In the genomic region with DNA sequence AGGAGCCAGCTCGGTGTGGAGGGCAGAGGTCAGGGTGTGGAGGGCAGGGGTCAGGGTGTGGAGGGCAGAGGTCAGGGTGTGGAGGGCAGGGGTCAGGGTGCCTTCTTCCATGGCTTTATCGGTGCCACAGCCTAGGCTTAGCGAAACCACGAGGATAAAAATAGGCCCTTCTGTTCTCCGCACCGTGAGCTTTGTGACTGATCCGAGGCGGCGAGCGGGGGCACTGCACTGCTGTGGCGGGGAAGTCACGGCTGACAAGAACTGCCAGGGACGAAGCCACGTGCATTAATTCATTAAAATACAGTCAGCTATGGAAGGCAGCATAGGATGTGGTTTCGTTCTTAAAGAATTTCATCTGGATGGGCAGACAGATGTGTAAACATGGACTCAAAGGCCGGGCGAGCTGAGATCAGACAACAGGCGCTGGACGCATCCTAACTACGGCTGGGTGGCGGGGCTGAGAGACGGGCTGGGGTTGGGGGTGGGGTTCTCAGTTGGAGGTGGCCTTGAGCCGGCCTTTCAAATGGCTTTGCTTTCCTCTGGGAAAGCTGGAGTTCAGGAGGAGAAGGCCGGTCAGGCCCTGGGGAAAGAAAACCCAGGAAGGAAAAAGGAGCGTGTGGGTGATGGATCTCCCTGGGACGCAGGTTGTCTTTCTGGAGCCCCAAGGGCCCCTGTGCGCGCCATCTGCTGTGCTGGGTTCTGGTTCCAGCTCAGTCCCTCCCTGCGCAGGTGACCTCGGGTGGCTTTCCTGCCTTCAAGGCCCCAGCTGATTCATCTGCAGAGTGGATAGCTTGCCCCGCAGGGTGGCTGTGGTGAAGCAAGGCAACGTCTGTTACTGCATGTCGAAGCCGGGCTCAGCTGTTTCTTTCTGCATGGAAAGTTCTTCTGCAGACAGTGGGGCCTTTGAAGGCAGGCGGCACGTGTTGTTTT, we compare ENCODE assay signal across 11 cellular contexts. TPM values are rescaled to one million over a fixed set of nuclear protein-coding genes. Genes with fewer than 3 reads are reported as not detected.
DNase-seq lines count a peak whose midpoint lies in the region; ATAC-seq, FAIRE-seq and TF ChIP-seq lines count a peak whose summit lies in the region.
"Had no signal": no experiment of that assay in that cellular context is flagged by ENCODE, and none has a peak within 500 bp of the region (broad histone marks: within the 10 kb centered on the region; RNA-seq: fewer than 3 reads in every experiment).

No MANE protein-coding gene starts in this region.

- no peak overlapping the region for H3K4me3 ChIP-seq in HEK293 (ENCODE audit: low read depth, low read length)
- peak overlapping the region; percentile 1 to 66 (median 36); a peak in 5 of 6 replicates for H3K4me3 ChIP-seq in HepG2 (replicated peaks in 1 of 3; ENCODE audit: insufficient read depth in 1 of 3, low read depth in 2 of 3, low read length in 3 of 3)
- H3K4me3 ChIP-seq: psoas muscle had no signal

- BruUV-seq in HepG2 (replicated peaks; lab: Mats Ljungman, UMichigan): no TSS peak

- peaks cover 0 to 15% of the 10 kb centered on the region in 2 experiments; a peak in 2 of 5 replicates for H3K27me3 ChIP-seq in HepG2 (ENCODE audit: control insufficient read depth in 1 of 2, insufficient read depth in 2 of 2, low read length in 2 of 2)

- no peak for TF ChIP-seq POLR2A in HepG2 (IDR thresholded peaks at IDR 0.05; ENCODE audit: insufficient read depth in 1 of 2, low read depth in 2 of 2, low read length in 2 of 2)

- H3K79me2 ChIP-seq in HepG2 (ENCODE audit: insufficient read depth, low read length): no peaks in the 10 kb centered on the region

- 7% methylated on average over 33 of the region's 36 CpGs for WGBS in HepG2 (ENCODE audit: low lambda C conversion rate)

- CTCF ChIA-PET in HEK293 (lab: Yijun Ruan, JAX) (interaction anchor here (0.6 to 5.8 kb wide), 3 partner anchors 8 to 337 kb away, joined by 3 to 27 read pairs (median 4); no protein-coding TSS in a partner anchor), HepG2 (lab: Yijun Ruan, JAX; ENCODE audit: low intra/inter-chr PET ratio, low total read pairs) (no interaction called here)
- CTCF ChIA-PET in activated CD4-positive, alpha-beta T cell treated with anti-CD3 and anti-CD28 coated beads for 36 hours (lab: Charles Lee): interaction anchor here (1.0 to 1.3 kb wide), 2 partner anchors 34 to 99 kb away, joined by 3 to 5 read pairs; partner anchors contain the start of gene RNASEH1

- intact Hi-C loops in HepG2 (cut with micrococcal nuclease; ENCODE audit: unreplicated experiment): loop anchor here (5.0 to 10.0 kb wide), 2 partner anchors 280 to 352 kb away; partner anchors contain the start of genes EIPR1 and TRAPPC12
- intact Hi-C loops in activated CD4-positive, alpha-beta T cell treated with anti-CD3 and anti-CD28 coated beads for 36 hours (cut with DNase I, micrococcal nuclease): no loop called here

- POLR2A ChIA-PET in HEK293 (lab: Yijun Ruan, JAX) (no interaction called here), HepG2 (lab: Yijun Ruan, JAX) (interaction anchor here (1.0 to 2.4 kb wide), 9 partner anchors 8 to 279 kb away, joined by 3 to 11 read pairs (median 6); partner anchors contain the start of genes EIPR1 and RNASEH1)
- POLR2A ChIA-PET in activated CD4-positive, alpha-beta T cell treated with anti-CD3 and anti-CD28 coated beads for 36 hours (lab: Charles Lee): no interaction called here

- H3K9me3 Mint-ChIP-seq in activated CD4-positive, alpha-beta T cell treated with anti-CD3 and anti-CD28 coated beads for 36 hours (ENCODE audit: low read depth): peaks cover 3% of the 10 kb centered on the region

- TF ChIP-seq CTCF in HEK293 (tag by site-specific recombination; IDR thresholded peaks at IDR 0.05) (no peak), HepG2 (CRISPR knock-in tag; IDR thresholded peaks at IDR 0.05) (no peak)

- H4K20me1 ChIP-seq in HepG2 (ENCODE audit: insufficient read depth, low read length): no peaks in the 10 kb centered on the region

- DNase-seq in Ammon's horn (ENCODE audit: low spot score): peak; percentile 56
- peak; percentile 1 for DNase-seq in amniotic stem cell (lab: John Stamatoyannopoulos, UW)
- peak; percentile 92 for DNase-seq in HepG2 (ENCODE audit: low spot score)
- no peak for DNase-seq in activated gamma-delta T cell (lab: John Stamatoyannopoulos, UW)
- DNase-seq in activated CD8-positive, alpha-beta memory T cell treated with anti-CD3 and anti-CD28 coated beads, Interleukin-2, amount 50 U/mL, for 48 hours: no peak
- DNase-seq in activated CD4-positive, alpha-beta T cell treated with anti-CD3 and anti-CD28 coated beads for 36 hours: no peak
- DNase-seq: activated naive CD4-positive, alpha-beta T cell treated with anti-CD3 and anti-CD28 coated beads, Interleukin-2, amount 50 U/mL, for 16 hours; psoas muscle had no signal

- H3K4me2 ChIP-seq in HepG2 (ENCODE audit: low read depth, low read length): peak overlapping the region; percentile 89

- H3K4me3 Mint-ChIP-seq in activated CD4-positive, alpha-beta T cell treated with anti-CD3 and anti-CD28 coated beads for 36 hours: no peak overlapping the region

- in situ Hi-C loops in HepG2 (cut with HindIII; ENCODE audit: extremely low pct_ligation_motif_present, low pct_unique_long_range_greater_than_20kb): no loop called here

- 0 out of 2 replicates have a peak, but pooled peaks have one; percentile 5 for TF ChIP-seq RAD21 in HepG2 (CRISPR knock-in tag; IDR thresholded peaks at IDR 0.05)

- peak overlapping the region; percentile 55 for H3K9ac ChIP-seq in HepG2 (ENCODE audit: insufficient read depth, low read depth, low read length)

- peak; percentile 75 for FAIRE-seq in HepG2 (lab: Jason Lieb, UNC)
- FAIRE-seq: islet of Langerhans had no signal

- no peak overlapping the region for H3K27ac Mint-ChIP-seq in activated CD4-positive, alpha-beta T cell treated with anti-CD3 and anti-CD28 coated beads for 36 hours

- no peaks in the 10 kb centered on the region for H3K36me3 ChIP-seq in HEK293 (ENCODE audit: control insufficient read depth in 2 of 2, insufficient read depth in 1 of 2, low read length in 2 of 2)
- H3K36me3 ChIP-seq in HepG2 (replicated peaks in 1 of 2; ENCODE audit: control insufficient read depth in 1 of 2, insufficient read depth in 2 of 2, low read length in 2 of 2): no peaks in the 10 kb centered on the region

- H3K36me3 Mint-ChIP-seq in activated CD4-positive, alpha-beta T cell treated with anti-CD3 and anti-CD28 coated beads for 36 hours (ENCODE audit: low read depth): no peaks in the 10 kb centered on the region

- no peaks in the 10 kb centered on the region for H3K9me3 ChIP-seq in HEK293 (ENCODE audit: control insufficient read depth, insufficient read depth, low read depth, low read length)
- H3K9me3 ChIP-seq in HepG2 (ENCODE audit: low read length): no peaks in the 10 kb centered on the region
- H3K9me3 ChIP-seq: psoas muscle had no signal

- no peaks in the 10 kb centered on the region for H3K4me1 ChIP-seq in HEK293 (ENCODE audit: control insufficient read depth, insufficient read depth, low read length)
- H3K4me1 ChIP-seq in HepG2 (ENCODE audit: insufficient read depth, low read length): peaks cover 71% of the 10 kb centered on the region
- H3K4me1 ChIP-seq: psoas muscle had no signal

- TF ChIP-seq EP300 in HepG2 (IDR thresholded peaks at IDR 0.05; ENCODE audit: low read depth in 2 of 2, low read length in 2 of 2) (peak in 1 of 2 experiments; percentile 21; a peak in 1 of 4 replicates), HepG2 (CRISPR knock-in tag; IDR thresholded peaks at IDR 0.05; ENCODE audit: borderline replicate concordance) (0 out of 2 replicates have a peak, but pooled peaks have one; percentile 18)

- H3K27ac ChIP-seq in HEK293 (ENCODE audit: extremely low read depth, low read depth, low read length) (no peak overlapping the region), HepG2 (ENCODE audit: extremely low read length, insufficient read depth, low read length) (peak overlapping the region; percentile 47)
- H3K27ac ChIP-seq: psoas muscle had no signal

- no peaks in the 10 kb centered on the region for H3K27me3 Mint-ChIP-seq in activated CD4-positive, alpha-beta T cell treated with anti-CD3 and anti-CD28 coated beads for 36 hours

- peaks cover 16% of the 10 kb centered on the region for H3K4me1 Mint-ChIP-seq in activated CD4-positive, alpha-beta T cell treated with anti-CD3 and anti-CD28 coated beads for 36 hours

- ATAC-seq in HepG2 (peak; percentile 71), HG02798 (IDR thresholded peaks at IDR 0.05; ENCODE audit: poor library complexity, unreplicated experiment) (no peak)
- ATAC-seq in activated CD4-positive, alpha-beta T cell treated with anti-CD3 and anti-CD28 coated beads for 36 hours: no peak
- ATAC-seq: psoas muscle had no signal

- peak overlapping the region; percentile 61 for H2AFZ ChIP-seq in HepG2 (ENCODE audit: low read length)

RNA-seq across cellular contexts. Expression of gene ALLC, which starts 1.0 kb away (rescaled TPM):
- total RNA-seq in HepG2 (2016; rRNA removed; fragmentation: Illumina TruSeq; extraction: Trizol): 0.11 TPM in 1 of 2 replicates, not detected in the other
- 0.20 TPM in 1 of 2 replicates, not detected in the other for total RNA-seq in HepG2 (2016; cell fraction: cytosol; rRNA removed; fragmentation: Illumina TruSeq; extraction: Trizol; ENCODE audit: low read depth)
- 0.19 TPM in 1 of 2 replicates, not detected in the other for total RNA-seq in HepG2 (2016; cell fraction: insoluble cytoplasmic fraction; rRNA removed; fragmentation: Illumina TruSeq; extraction: Trizol)
- total RNA-seq in HepG2 (2016; cell fraction: membrane; rRNA removed; fragmentation: Illumina TruSeq; extraction: Trizol): 0.14 TPM in 1 of 2 replicates, not detected in the other
- total RNA-seq in HepG2 (2016; cell fraction: nucleus; rRNA removed; fragmentation: Illumina TruSeq; extraction: Trizol): 0.25 and 0.43 TPM in 2 replicates
- polyA plus RNA-seq in HepG2 (2011; rRNA removed): 0.04 and 0.08 TPM in 2 replicates
- 0.03 TPM in 1 of 2 replicates, not detected in the other for polyA plus RNA-seq in HepG2 (2011; cell fraction: cytosol; rRNA removed)
- polyA plus RNA-seq in HepG2 (2011; cell fraction: nucleus; rRNA removed): 0.07 and 0.16 TPM in 2 replicates
- not detected in 2 replicates for polyA plus RNA-seq in HepG2 (2012)
- polyA plus RNA-seq in HepG2 (2016; cell fraction: cytosol; fragmentation: Illumina TruSeq; extraction: Trizol; ENCODE audit: low read depth): not detected in 2 replicates
- polyA plus RNA-seq in HepG2 (2016; cell fraction: insoluble cytoplasmic fraction; fragmentation: Illumina TruSeq; extraction: Trizol; ENCODE audit: low read depth): 0.25 TPM in 1 of 2 replicates, not detected in the other
- 0.08 TPM in 1 of 2 replicates, not detected in the other for polyA plus RNA-seq in HepG2 (2016; cell fraction: membrane; fragmentation: Illumina TruSeq; extraction: Trizol; ENCODE audit: low read depth)
- polyA plus RNA-seq in HepG2 (2016; cell fraction: nucleus; fragmentation: Illumina TruSeq; extraction: Trizol; ENCODE audit: insufficient read depth, low read depth): 0.92 and 1.3 TPM in 2 replicates
- not detected in 2 replicates for polyA minus RNA-seq in HepG2 (2011; rRNA and poly(A)+ RNA removed; ENCODE audit: low replicate concordance)
- polyA minus RNA-seq in HepG2 (2011; cell fraction: cytosol; rRNA and poly(A)+ RNA removed): not detected in 2 replicates
- polyA minus RNA-seq in HepG2 (2011; cell fraction: nucleus; rRNA and poly(A)+ RNA removed): 0.39 TPM in 1 of 2 replicates, not detected in the other
- not detected for total RNA-seq in activated CD4-positive, alpha-beta T cell treated with anti-CD3 and anti-CD28 coated beads for 36 hours
- total RNA-seq: psoas muscle had no signal
- polyA plus RNA-seq: psoas muscle had no signal

RNA-seq across cellular contexts. Expression of gene DCDC2C, which starts 46.3 kb away (rescaled TPM):
- not detected in 2 replicates for total RNA-seq in HepG2 (2016; rRNA removed; fragmentation: Illumina TruSeq; extraction: Trizol)
- not detected in 2 replicates for total RNA-seq in HepG2 (2016; cell fraction: cytosol; rRNA removed; fragmentation: Illumina TruSeq; extraction: Trizol; ENCODE audit: low read depth)
- not detected in 2 replicates for total RNA-seq in HepG2 (2016; cell fraction: insoluble cytoplasmic fraction; rRNA removed; fragmentation: Illumina TruSeq; extraction: Trizol)
- total RNA-seq in HepG2 (2016; cell fraction: membrane; rRNA removed; fragmentation: Illumina TruSeq; extraction: Trizol): not detected in 2 replicates
- not detected in 2 replicates for total RNA-seq in HepG2 (2016; cell fraction: nucleus; rRNA removed; fragmentation: Illumina TruSeq; extraction: Trizol)
- not detected in 2 replicates for polyA plus RNA-seq in HepG2 (2011; rRNA removed)
- not detected in 2 replicates for polyA plus RNA-seq in HepG2 (2011; cell fraction: cytosol; rRNA removed)
- polyA plus RNA-seq in HepG2 (2011; cell fraction: nucleus; rRNA removed): not detected in 2 replicates
- polyA plus RNA-seq in HepG2 (2012): not detected in 2 replicates
- polyA plus RNA-seq in HepG2 (2016; cell fraction: cytosol; fragmentation: Illumina TruSeq; extraction: Trizol; ENCODE audit: low read depth): not detected in 2 replicates
- polyA plus RNA-seq in HepG2 (2016; cell fraction: insoluble cytoplasmic fraction; fragmentation: Illumina TruSeq; extraction: Trizol; ENCODE audit: low read depth): not detected in 2 replicates
- not detected in 2 replicates for polyA plus RNA-seq in HepG2 (2016; cell fraction: membrane; fragmentation: Illumina TruSeq; extraction: Trizol; ENCODE audit: low read depth)
- polyA plus RNA-seq in HepG2 (2016; cell fraction: nucleus; fragmentation: Illumina TruSeq; extraction: Trizol; ENCODE audit: insufficient read depth, low read depth): not detected in 2 replicates
- not detected in 2 replicates for polyA minus RNA-seq in HepG2 (2011; rRNA and poly(A)+ RNA removed; ENCODE audit: low replicate concordance)
- not detected in 2 replicates for polyA minus RNA-seq in HepG2 (2011; cell fraction: cytosol; rRNA and poly(A)+ RNA removed)
- polyA minus RNA-seq in HepG2 (2011; cell fraction: nucleus; rRNA and poly(A)+ RNA removed): not detected in 2 replicates
- total RNA-seq in activated CD4-positive, alpha-beta T cell treated with anti-CD3 and anti-CD28 coated beads for 36 hours: not detected
- total RNA-seq: psoas muscle had no signal

Comparison
In these comparisons a context has a peak if more than half of its experiments do, and no peak if none do; other contexts are left out.
1. DNase-seq: peak in Ammon's horn (single experiment), amniotic stem cell (single experiment) and HepG2 (single experiment); none in activated gamma-delta T cell (single experiment), activated CD8-positive, alpha-beta memory T cell treated with anti-CD3 and anti-CD28 coated beads, Interleukin-2, amount 50 U/mL, for 48 hours (single experiment) and activated CD4-positive, alpha-beta T cell treated with anti-CD3 and anti-CD28 coated beads for 36 hours (single experiment).